ENCODE assay signal across 15 cellular contexts in genomic region chr11:96211433-96211832, GRCh38.
DNase-seq lines count a peak whose midpoint lies in the region; ATAC-seq and TF ChIP-seq lines count a peak whose summit lies in the region.
"Had no signal": no experiment of that assay in that cellular context is flagged by ENCODE, and none has a peak within 500 bp of the region (broad histone marks: within the 10 kb centered on the region; RNA-seq: fewer than 3 reads in every experiment).

No MANE protein-coding gene starts in this region.

- intact Hi-C loops in lower leg skin (cut with DNase I; ENCODE audit: low total_unique reads), result no loop called here

- peak overlapping the region; percentile 60 for H3K9ac ChIP-seq in skeletal muscle satellite cell (ENCODE audit: low read depth, low read length)

- H3K4me1 ChIP-seq in skeletal muscle satellite cell (ENCODE audit: control insufficient read depth, insufficient read depth, low read length), result peaks cover 68% of the 10 kb centered on the region

- no peaks in the 10 kb centered on the region for H3K9me3 ChIP-seq in skeletal muscle satellite cell (replicated peaks; ENCODE audit: low read length)
- H3K9me3 ChIP-seq: adrenal gland had no signal

- H3K4me3 Mint-ChIP-seq in T-helper 1 cell treated with Interleukin-12 subunit alpha and Interleukin-12 subunit beta and Interleukin-4 antibody, amounts not matched to agents 30 μg/mL and 1 μg/mL, for 36 hours, result peak overlapping the region; percentile 31
- peak overlapping the region; percentile 11 to 59 (median 40) for H3K4me3 Mint-ChIP-seq in T-cell
- peak overlapping the region; percentile 28 for H3K4me3 Mint-ChIP-seq in central memory CD8-positive, alpha-beta T cell

- no peak for DNase-seq in T-helper 1 cell
- DNase-seq in T-cell, result peak in 16 of 34 experiments; percentile 7 to 46 (median 27)
- DNase-seq in central memory CD8-positive, alpha-beta T cell (ENCODE audit: low spot score in 2 of 2), result no peak
- no peak for DNase-seq in lower leg skin (ENCODE audit: low spot score in 2 of 2)
- no peak for DNase-seq in NCI-H2107 (lab: John Stamatoyannopoulos, UW)
- DNase-seq: adrenal gland, glutamatergic neuron, GOT3, left cardiac atrium, NCI-H1105 treated with DMSO at 0.1 percent for 48 hours, NCI-H524, occipital lobe had no signal

- WGBS in lower leg skin, 2 donors, result 96 to 97% methylated on average over 2 of the region's 2 CpGs

- H3K27me3 Mint-ChIP-seq in T-helper 1 cell treated with Interleukin-12 subunit alpha and Interleukin-12 subunit beta and Interleukin-4 antibody, amounts not matched to agents 30 μg/mL and 1 μg/mL, for 36 hours (ENCODE audit: low read depth), result no peaks in the 10 kb centered on the region
- H3K27me3 Mint-ChIP-seq in T-cell, result no peaks in the 10 kb centered on the region
- H3K27me3 Mint-ChIP-seq in central memory CD8-positive, alpha-beta T cell, result no peaks in the 10 kb centered on the region

- peaks cover 1% of the 10 kb centered on the region for H3K36me3 Mint-ChIP-seq in T-helper 1 cell treated with Interleukin-12 subunit alpha and Interleukin-12 subunit beta and Interleukin-4 antibody, amounts not matched to agents 30 μg/mL and 1 μg/mL, for 36 hours (ENCODE audit: low read depth)
- H3K36me3 Mint-ChIP-seq in T-cell, result peaks cover 4% of the 10 kb centered on the region
- peaks cover 4% of the 10 kb centered on the region for H3K36me3 Mint-ChIP-seq in central memory CD8-positive, alpha-beta T cell (ENCODE audit: insufficient read depth)

- CTCF ChIA-PET in T-cell (lab: Charles Lee), result interaction anchor here (0.6 to 1.0 kb wide), 7 partner anchors 10 to 1259 kb away, joined by 3 to 8 read pairs (median 4); partner anchors contain the start of gene MAML2 (in 1 of the 2)

- no peak overlapping the region for H3K4me3 ChIP-seq in skeletal muscle satellite cell (ENCODE audit: low read length)
- no peak overlapping the region for H3K4me3 ChIP-seq in lower leg skin (ENCODE audit: low read depth, poor library complexity, severe bottlenecking)
- H3K4me3 ChIP-seq: adrenal gland had no signal

- H3K9me3 Mint-ChIP-seq in T-helper 1 cell treated with Interleukin-12 subunit alpha and Interleukin-12 subunit beta and Interleukin-4 antibody, amounts not matched to agents 30 μg/mL and 1 μg/mL, for 36 hours, result no peaks in the 10 kb centered on the region
- no peaks in the 10 kb centered on the region for H3K9me3 Mint-ChIP-seq in T-cell
- H3K9me3 Mint-ChIP-seq in central memory CD8-positive, alpha-beta T cell, result no peaks in the 10 kb centered on the region

- POLR2A ChIA-PET in T-cell (lab: Charles Lee), result interaction anchor here (0.6 kb wide), 2 partner anchors 17 to 58 kb away, joined by 3 to 4 read pairs; no protein-coding TSS in a partner anchor

- ATAC-seq in T-cell (replicated peaks in 1 of 4), result no peak
- no peak for ATAC-seq in central memory CD8-positive, alpha-beta T cell (replicated peaks; ENCODE audit: extremely low read depth, poor library complexity, severe bottlenecking)
- no peak for ATAC-seq in GM18502 (IDR thresholded peaks at IDR 0.05; ENCODE audit: poor library complexity, unreplicated experiment)
- ATAC-seq: left cardiac atrium had no signal

- peaks cover 69% of the 10 kb centered on the region for H3K4me1 Mint-ChIP-seq in T-helper 1 cell treated with Interleukin-12 subunit alpha and Interleukin-12 subunit beta and Interleukin-4 antibody, amounts not matched to agents 30 μg/mL and 1 μg/mL, for 36 hours (ENCODE audit: low read depth)
- H3K4me1 Mint-ChIP-seq in T-cell, result peaks cover 90 to 93% (median 90%) of the 10 kb centered on the region in 3 donors
- peaks cover 62% of the 10 kb centered on the region for H3K4me1 Mint-ChIP-seq in central memory CD8-positive, alpha-beta T cell

- H3K4me2 ChIP-seq in skeletal muscle satellite cell (ENCODE audit: low read length), result no peak overlapping the region

- H3K27me3 ChIP-seq in skeletal muscle satellite cell (ENCODE audit: control insufficient read depth, insufficient read depth, low read length), result no peaks in the 10 kb centered on the region
- H3K27me3 ChIP-seq: adrenal gland had no signal

- TF ChIP-seq POLR2A in lower leg skin (IDR thresholded peaks at IDR 0.05), result no peak

- no peak for TF ChIP-seq CTCF in lower leg skin (IDR thresholded peaks at IDR 0.05)

- H3K27ac Mint-ChIP-seq in T-helper 1 cell treated with Interleukin-12 subunit alpha and Interleukin-12 subunit beta and Interleukin-4 antibody, amounts not matched to agents 30 μg/mL and 1 μg/mL, for 36 hours, result peak overlapping the region; percentile 77
- peak overlapping the region; percentile 92 to 93 for H3K27ac Mint-ChIP-seq in T-cell
- peak overlapping the region; percentile 94 for H3K27ac Mint-ChIP-seq in central memory CD8-positive, alpha-beta T cell (ENCODE audit: low read depth)

- peaks cover 4% of the 10 kb centered on the region for H3K36me3 ChIP-seq in skeletal muscle satellite cell (ENCODE audit: insufficient read depth, low read length)
- H3K36me3 ChIP-seq: adrenal gland had no signal
